10 cellular contexts compared by ENCODE assay signal in genomic region chr3:100525753-100526612, GRCh38. TPM values are rescaled to one million over a fixed set of nuclear protein-coding genes. Genes with fewer than 3 reads are reported as not detected.
DNase-seq lines count a peak whose midpoint lies in the region; FAIRE-seq and TF ChIP-seq lines count a peak whose summit lies in the region.
"Had no signal": no experiment of that assay in that cellular context is flagged by ENCODE, and none has a peak within 500 bp of the region (broad histone marks: within the 10 kb centered on the region; RNA-seq: fewer than 3 reads in every experiment).

No MANE protein-coding gene starts in this region.

- H3K27me3 ChIP-seq in mesenchymal stem cell (ENCODE audit: control insufficient read depth in 1 of 2, insufficient read depth in 1 of 2, low read length in 2 of 2) (no peaks in the 10 kb centered on the region), H7 (ENCODE audit: control insufficient read depth, insufficient read depth, low read length) (no peaks in the 10 kb centered on the region)

- peak overlapping the region; percentile 47 for H4K8ac ChIP-seq in mesenchymal stem cell (ENCODE audit: low read length)

- H2AK5ac ChIP-seq in mesenchymal stem cell (ENCODE audit: low read length, severe bottlenecking), result no peak overlapping the region

- no peaks in the 10 kb centered on the region for H3K9me3 ChIP-seq in mesenchymal stem cell (ENCODE audit: control insufficient read depth, low read length)

- H3K4ac ChIP-seq in mesenchymal stem cell (ENCODE audit: low read depth in 1 of 2, low read length in 2 of 2), result peak overlapping the region; percentile 49 to 67

- DNase-seq in A172 (ENCODE audit: low spot score), result peak; percentile 95
- DNase-seq in M059J (ENCODE audit: low read depth), result peak; percentile 100
- peak; percentile 98 for DNase-seq in mesenchymal stem cell
- no peak for DNase-seq in H7
- DNase-seq in GDM1 (lab: John Stamatoyannopoulos, UW), result no peak
- no peak for DNase-seq in midbrain (lab: John Stamatoyannopoulos, UW)
- no peak for DNase-seq in progenitor cell of endocrine pancreas (ENCODE audit: low spot score, unreplicated experiment)
- DNase-seq: activated naive CD4-positive, alpha-beta T cell treated with anti-CD3 and anti-CD28 coated beads, Interleukin-2, amount 50 U/mL, for 16 hours; CD4-positive, alpha-beta memory T cell had no signal

- 6% methylated on average over 12 of the region's 12 CpGs for WGBS in mesenchymal stem cell

- no peak overlapping the region for H2BK15ac ChIP-seq in mesenchymal stem cell (ENCODE audit: low read depth, poor library complexity, severe bottlenecking)

- no peaks in the 10 kb centered on the region for H3K27me3 Mint-ChIP-seq in progenitor cell of endocrine pancreas

- H3K4me3 ChIP-seq in mesenchymal stem cell (ENCODE audit: insufficient read depth in 1 of 2, low read depth in 1 of 2, low read length in 2 of 2) (peak overlapping the region in 1 of 2 experiments; percentile 68), H7 (ENCODE audit: insufficient read depth, low read depth, low read length) (no peak overlapping the region)

- FAIRE-seq in endometrium (lab: Jason Lieb, UNC), result peak; percentile 29

- peaks cover 7% of the 10 kb centered on the region for H3K4me1 ChIP-seq in mesenchymal stem cell (ENCODE audit: control insufficient read depth, insufficient read depth, low read depth, low read length)

- H4K91ac ChIP-seq in mesenchymal stem cell (ENCODE audit: low read length), result no peak overlapping the region

- H3K23ac ChIP-seq in mesenchymal stem cell (ENCODE audit: low read length in 2 of 2), result no peak overlapping the region

- H3K4me1 Mint-ChIP-seq in progenitor cell of endocrine pancreas (ENCODE audit: low read depth), result peaks cover 6% of the 10 kb centered on the region
- H3K4me1 Mint-ChIP-seq: CD4-positive, alpha-beta memory T cell had no signal

- H2BK12ac ChIP-seq in mesenchymal stem cell (ENCODE audit: low read length in 2 of 2), result peak overlapping the region in 1 of 2 experiments; percentile 67

- peak overlapping the region; percentile 76 for H3K18ac ChIP-seq in mesenchymal stem cell (ENCODE audit: low read depth in 1 of 2, low read length in 2 of 2)

- peak overlapping the region; percentile 60 for H3K27ac ChIP-seq in mesenchymal stem cell (ENCODE audit: low read length, poor library complexity, severe bottlenecking)

- H3K4me3 Mint-ChIP-seq in progenitor cell of endocrine pancreas (ENCODE audit: low read depth), result no peak overlapping the region
- H3K4me3 Mint-ChIP-seq: CD4-positive, alpha-beta memory T cell had no signal

- H3K4me2 ChIP-seq in mesenchymal stem cell (ENCODE audit: low read length, poor library complexity, severe bottlenecking), result peak overlapping the region; percentile 42

- no peak overlapping the region for H3K27ac Mint-ChIP-seq in progenitor cell of endocrine pancreas
- H3K27ac Mint-ChIP-seq: CD4-positive, alpha-beta memory T cell had no signal

- H3K36me3 ChIP-seq in mesenchymal stem cell (ENCODE audit: control insufficient read depth in 1 of 2, insufficient read depth in 2 of 2, low read depth in 1 of 2, low read length in 2 of 2) (peaks cover 4 to 8% of the 10 kb centered on the region in 2 experiments), H7 (replicated peaks; ENCODE audit: control insufficient read depth, insufficient read depth, low read length) (no peaks in the 10 kb centered on the region)

- H2AFZ ChIP-seq in mesenchymal stem cell (ENCODE audit: low read depth, low read length), result no peak overlapping the region

- H3K9me3 Mint-ChIP-seq in progenitor cell of endocrine pancreas (ENCODE audit: low read depth), result peaks cover 4% of the 10 kb centered on the region
- H3K9me3 Mint-ChIP-seq: CD4-positive, alpha-beta memory T cell had no signal

- H3K36me3 Mint-ChIP-seq in progenitor cell of endocrine pancreas (ENCODE audit: insufficient read depth), result peaks cover 5% of the 10 kb centered on the region
- H3K36me3 Mint-ChIP-seq: CD4-positive, alpha-beta memory T cell had no signal

- peak overlapping the region; percentile 65 for H3K9ac ChIP-seq in mesenchymal stem cell (ENCODE audit: low read length)

- no peak for TF ChIP-seq CTCF in progenitor cell of endocrine pancreas (IDR thresholded peaks at IDR 0.05; ENCODE audit: unreplicated experiment)

- peak overlapping the region; percentile 59 for H2BK5ac ChIP-seq in mesenchymal stem cell (ENCODE audit: low read depth, low read length, poor library complexity, severe bottlenecking)

- no peak overlapping the region for H3K14ac ChIP-seq in mesenchymal stem cell (ENCODE audit: low read length in 2 of 2)

- no peak overlapping the region for H2BK120ac ChIP-seq in mesenchymal stem cell (ENCODE audit: low read depth, low read length)

- H3K79me1 ChIP-seq in mesenchymal stem cell (replicated peaks; ENCODE audit: low read length, poor library complexity, severe bottlenecking), result peaks cover 7% of the 10 kb centered on the region

RNA-seq across cellular contexts. Expression of gene TMEM45A, which starts 33.6 kb away (rescaled TPM):
- total RNA-seq in A172 (2014; rRNA removed; shearing (Covaris generic)), result 11.5 and 17.9 TPM in 2 replicates
- total RNA-seq in M059J (2014; rRNA removed; shearing (Covaris generic)), result 41.0 and 46.1 TPM in 2 replicates
- polyA plus RNA-seq in mesenchymal stem cell (2013, experiment 1 of 2), result 23.8 TPM
- polyA plus RNA-seq in mesenchymal stem cell (2013, experiment 2 of 2), result 26.0 TPM
- 3.8 and 4.8 TPM in 2 replicates for total RNA-seq in H7 (2014; rRNA removed; shearing (Covaris generic))
- total RNA-seq in progenitor cell of endocrine pancreas, result 9.9 and 13.6 TPM in 2 replicates
- polyA plus RNA-seq: CD4-positive, alpha-beta memory T cell had no signal

Comparison
In these comparisons a context has a peak if more than half of its experiments do, and no peak if none do; other contexts are left out.
1. DNase-seq: peak in A172 (single experiment), M059J (single experiment) and mesenchymal stem cell (single experiment); none in H7 (single experiment), GDM1 (single experiment), midbrain (single experiment) and progenitor cell of endocrine pancreas (single experiment).